8 cellular contexts compared by ENCODE assay signal in genomic region chr2:23386422-23387220, GRCh38. TPM values are rescaled to one million over a fixed set of nuclear protein-coding genes. Genes with fewer than 3 reads are reported as not detected.
DNase-seq lines count a peak whose midpoint lies in the region; ATAC-seq, FAIRE-seq and TF ChIP-seq lines count a peak whose summit lies in the region.

No MANE protein-coding gene starts in this region.

- TF ChIP-seq CTCF in A673 (conservative IDR thresholded peaks at IDR 0.05; ENCODE audit: low read depth, low read length) (no peak), type B pancreatic cell (conservative IDR thresholded peaks at IDR 0.05) (no peak)

- H3K27me3 Mint-ChIP-seq in type B pancreatic cell = peaks cover 62% of the 10 kb centered on the region

- peaks cover 19% of the 10 kb centered on the region for H3K4me1 Mint-ChIP-seq in type B pancreatic cell (ENCODE audit: unreplicated experiment)

- peaks cover 13% of the 10 kb centered on the region for H3K36me3 Mint-ChIP-seq in type B pancreatic cell

- POLR2A ChIA-PET in A673 (lab: Charles Lee; ENCODE audit: low non-redundant PET) = no interaction called here

- 1% methylated on average over 86 of the region's 86 CpGs for whole genome bisulfite sequencing in ectodermal cell, 2 experiments
- WGBS in mesendoderm (ENCODE audit: extremely low coverage, insufficient coverage, low lambda C conversion rate) = no CpG with 5 or more reads among the region's 86 CpGs

- H3K27ac ChIP-seq in A673 (ENCODE audit: low read depth, low read length, poor library complexity, severe bottlenecking) (no peak overlapping the region), ectodermal cell (ENCODE audit: insufficient read depth, low read depth, low read length, poor library complexity, severe bottlenecking) (no peak overlapping the region), mesendoderm (ENCODE audit: low read depth, low read length) (no peak overlapping the region)

- ATAC-seq in GM18511 (IDR thresholded peaks at IDR 0.05; ENCODE audit: unreplicated experiment) = peak; percentile 21

- intact Hi-C loops in A673 (cut with micrococcal nuclease; ENCODE audit: unreplicated experiment) = no loop called here

- H3K79me1 ChIP-seq in mesendoderm (ENCODE audit: low read length) = no peaks in the 10 kb centered on the region

- CTCF ChIA-PET in A673 (lab: Charles Lee) = interaction anchor here (0.6 kb wide), 1 partner anchor 33 kb away, joined by 3 read pairs; no protein-coding TSS in a partner anchor

- H2BK5ac ChIP-seq in mesendoderm (ENCODE audit: low read length) = no peak overlapping the region

- H3K36me3 ChIP-seq in A673 (ENCODE audit: insufficient read depth, low read length, poor library complexity, severe bottlenecking) = no peaks in the 10 kb centered on the region
- no peaks in the 10 kb centered on the region for H3K36me3 ChIP-seq in ectodermal cell (ENCODE audit: control insufficient read depth, insufficient read depth, low read length)
- no peaks in the 10 kb centered on the region for H3K36me3 ChIP-seq in mesendoderm (ENCODE audit: control insufficient read depth, insufficient read depth, low read length)

- peak; percentile 25 for DNase-seq in A673 (ENCODE audit: low spot score)
- DNase-seq in SK-N-DZ (ENCODE audit: low spot score) = peak; percentile 51
- peak; percentile 28 for DNase-seq in mesendoderm
- no peak for DNase-seq in type B pancreatic cell (ENCODE audit: extremely low spot score, unreplicated experiment)
- DNase-seq in NCI-H187 (lab: John Stamatoyannopoulos, UW) = no peak
- no peak for DNase-seq in RCC 7860 (ENCODE audit: low spot score)

- H3K23ac ChIP-seq in mesendoderm (ENCODE audit: low read length) = peak overlapping the region; percentile 73

- H3K27ac Mint-ChIP-seq in type B pancreatic cell = peak overlapping the region; percentile 69

- no peaks in the 10 kb centered on the region for H3K79me2 ChIP-seq in mesendoderm (ENCODE audit: control insufficient read depth, insufficient read depth, low read length)

- no peak overlapping the region for H2BK15ac ChIP-seq in mesendoderm (replicated peaks; ENCODE audit: low read depth)

- H3K4me3 ChIP-seq in A673 (ENCODE audit: low read depth, low read length, poor library complexity, severe bottlenecking) = peak overlapping the region; percentile 80
- H3K4me3 ChIP-seq in ectodermal cell (ENCODE audit: insufficient read depth, low read depth, low read length) = peak overlapping the region; percentile 49
- H3K4me3 ChIP-seq in mesendoderm (ENCODE audit: low read length) = peak overlapping the region; percentile 52

- no peak overlapping the region for H3K4ac ChIP-seq in mesendoderm (ENCODE audit: low read depth, low read length)

- no peaks in the 10 kb centered on the region for H3K9me3 Mint-ChIP-seq in type B pancreatic cell

- H2BK120ac ChIP-seq in mesendoderm (ENCODE audit: low read depth, low read length) = no peak overlapping the region

- H3K27me3 ChIP-seq in A673 (replicated peaks; ENCODE audit: insufficient read depth, low read depth, low read length, poor library complexity) (no peaks in the 10 kb centered on the region), ectodermal cell (ENCODE audit: control insufficient read depth, insufficient read depth, low read length, poor library complexity, severe bottlenecking) (peaks cover 79% of the 10 kb centered on the region), mesendoderm (ENCODE audit: insufficient read depth, low read length, poor library complexity) (peaks cover 10% of the 10 kb centered on the region)

- H3K56ac ChIP-seq in mesendoderm (ENCODE audit: low read length) = peak overlapping the region; percentile 84

- no peaks in the 10 kb centered on the region for H3K9me3 ChIP-seq in A673 (ENCODE audit: low read depth, low read length, poor library complexity, severe bottlenecking)
- no peaks in the 10 kb centered on the region for H3K9me3 ChIP-seq in ectodermal cell (ENCODE audit: control insufficient read depth, low read length)

- no peak overlapping the region for H4K5ac ChIP-seq in mesendoderm (ENCODE audit: low read length)

- H3K18ac ChIP-seq in mesendoderm (ENCODE audit: low read length) = no peak overlapping the region

- H4K8ac ChIP-seq in mesendoderm (ENCODE audit: low read depth, low read length) = no peak overlapping the region

- H3K4me1 ChIP-seq in A673 (ENCODE audit: insufficient read depth, low read length, poor library complexity, severe bottlenecking) = peaks cover 41% of the 10 kb centered on the region
- H3K4me1 ChIP-seq in ectodermal cell (ENCODE audit: control insufficient read depth, insufficient read depth, low read length) = peaks cover 10% of the 10 kb centered on the region
- no peaks in the 10 kb centered on the region for H3K4me1 ChIP-seq in mesendoderm (ENCODE audit: control insufficient read depth, low read depth, low read length)

- H3K4me2 ChIP-seq in mesendoderm (ENCODE audit: low read length) = peak overlapping the region; percentile 96

- no peak overlapping the region for H2AK5ac ChIP-seq in mesendoderm (ENCODE audit: low read length)

- peak overlapping the region; percentile 99 for H3K4me3 Mint-ChIP-seq in type B pancreatic cell

- no TSS peak for BruUV-seq in A673 (replicated peaks; lab: Mats Ljungman, UMichigan)

- peak overlapping the region; percentile 72 for H3K9ac ChIP-seq in mesendoderm (ENCODE audit: low read length)

- FAIRE-seq in RCC 7860 (lab: Jason Lieb, UNC) = no peak

RNA-seq across cellular contexts. Expression of gene KLHL29, which starts 1.6 kb away (rescaled TPM):
- total RNA-seq in A673 (2021) (11.0 and 12.2 TPM in 2 replicates), type B pancreatic cell (ENCODE audit: low replicate concordance) (14.6 and 24.1 TPM in 2 replicates)
- 7.1 and 7.6 TPM in 2 replicates for polyA plus RNA-seq in SK-N-DZ (2014; cell fraction: cytosol; rRNA removed)
- 8.7 and 13.2 TPM in 2 replicates for polyA plus RNA-seq in SK-N-DZ (2014; cell fraction: nucleus; rRNA removed)
- 4.3 TPM for polyA plus RNA-seq in ectodermal cell (2013, experiment 1 of 4)
- 3.8 TPM for polyA plus RNA-seq in ectodermal cell (2013, experiment 2 of 4)
- polyA plus RNA-seq in ectodermal cell (2013, experiment 3 of 4) = 2.9 TPM
- polyA plus RNA-seq in ectodermal cell (2013, experiment 4 of 4) = 3.8 TPM
- 1.7 TPM for polyA plus RNA-seq in mesendoderm (2013, experiment 1 of 2)
- 1.6 TPM for polyA plus RNA-seq in mesendoderm (2013, experiment 2 of 2)

Comparison
In these comparisons a context has a peak if more than half of its experiments do, and no peak if none do; other contexts are left out.
1. DNase-seq: peak in A673 (single experiment), SK-N-DZ (single experiment) and mesendoderm (single experiment); none in type B pancreatic cell (single experiment), NCI-H187 (0 of 2) and RCC 7860 (single experiment).
2. Peak in every context shown above with its lines, with median percentiles within 50 percentile points of each other: H3K4me3 ChIP-seq.